Comparison of ENCODE assay signal across 27 cellular contexts in genomic region chr6:9537381-9537780, GRCh38.
DNase-seq lines count a peak whose midpoint lies in the region; TF ChIP-seq lines count a peak whose summit lies in the region.
"Had no signal": no experiment of that assay in that cellular context is flagged by ENCODE, and none has a peak within 500 bp of the region (broad histone marks: within the 10 kb centered on the region; RNA-seq: fewer than 3 reads in every experiment).

No MANE protein-coding gene starts in this region.

- H3K4me2 ChIP-seq in mesenchymal stem cell (ENCODE audit: low read length, poor library complexity, severe bottlenecking): no peak overlapping the region

- H3K4ac ChIP-seq in mesenchymal stem cell (ENCODE audit: low read depth in 1 of 2, low read length in 2 of 2): no peak overlapping the region

- H3K18ac ChIP-seq in mesenchymal stem cell (ENCODE audit: low read depth in 1 of 2, low read length in 2 of 2): no peak overlapping the region

- H3K14ac ChIP-seq in mesenchymal stem cell (ENCODE audit: low read length in 2 of 2): no peak overlapping the region

- H3K4me1 Mint-ChIP-seq in HFFc6 (ENCODE audit: low read depth): peaks cover 79% of the 10 kb centered on the region

- H3K27me3 ChIP-seq in BJ (ENCODE audit: control insufficient read depth, insufficient read depth, low read length) (no peaks in the 10 kb centered on the region), mesenchymal stem cell (ENCODE audit: control insufficient read depth in 1 of 2, insufficient read depth in 1 of 2, low read length in 2 of 2) (no peaks in the 10 kb centered on the region)
- H3K27me3 ChIP-seq: adrenal gland, thyroid gland had no signal

- H2BK12ac ChIP-seq in mesenchymal stem cell (ENCODE audit: low read length in 2 of 2): no peak overlapping the region

- TF ChIP-seq CTCF in BJ (IDR thresholded peaks at IDR 0.05; ENCODE audit: insufficient read depth, low read depth, low read length): no peak
- no peak for TF ChIP-seq CTCF in HFFc6 (IDR thresholded peaks at IDR 0.05)
- TF ChIP-seq CTCF in astrocyte of the spinal cord (IDR thresholded peaks at IDR 0.05; ENCODE audit: low read depth, low read length): no peak
- no peak for TF ChIP-seq CTCF in GM20000 (IDR thresholded peaks at IDR 0.05; ENCODE audit: extremely low read depth, missing control alignments)

- no peak overlapping the region for H3K23ac ChIP-seq in mesenchymal stem cell (ENCODE audit: low read length in 2 of 2)

- H3K36me3 ChIP-seq in BJ (ENCODE audit: control insufficient read depth, insufficient read depth, low read length) (no peaks in the 10 kb centered on the region), mesenchymal stem cell (ENCODE audit: control insufficient read depth in 1 of 2, insufficient read depth in 2 of 2, low read depth in 1 of 2, low read length in 2 of 2) (no peaks in the 10 kb centered on the region)
- H3K36me3 ChIP-seq: adrenal gland, thyroid gland had no signal

- H4K8ac ChIP-seq in mesenchymal stem cell (ENCODE audit: low read length): no peak overlapping the region

- H3K27ac Mint-ChIP-seq in HFFc6: peak overlapping the region; percentile 67
- H3K27ac Mint-ChIP-seq: progenitor cell of endocrine pancreas had no signal

- no peak overlapping the region for H2AFZ ChIP-seq in mesenchymal stem cell (ENCODE audit: low read depth, low read length)

- H3K27me3 Mint-ChIP-seq in HFFc6 (ENCODE audit: insufficient read depth): no peaks in the 10 kb centered on the region
- H3K27me3 Mint-ChIP-seq: progenitor cell of endocrine pancreas had no signal

- in situ Hi-C loops in astrocyte of the spinal cord (cut with HindIII; ENCODE audit: low sequenced_read_pairs): no loop called here

- H3K36me3 Mint-ChIP-seq in HFFc6 (ENCODE audit: low read depth): no peaks in the 10 kb centered on the region

- H3K4me1 ChIP-seq in mesenchymal stem cell (ENCODE audit: control insufficient read depth, insufficient read depth, low read depth, low read length): peaks cover 2% of the 10 kb centered on the region
- H3K4me1 ChIP-seq: adrenal gland, thyroid gland had no signal

- H2BK5ac ChIP-seq in mesenchymal stem cell (ENCODE audit: low read depth, low read length, poor library complexity, severe bottlenecking): peak overlapping the region; percentile 59

- no peak overlapping the region for H2BK120ac ChIP-seq in mesenchymal stem cell (ENCODE audit: low read depth, low read length)

- H3K9me3 Mint-ChIP-seq in HFFc6: no peaks in the 10 kb centered on the region

- peak overlapping the region; percentile 71 for H3K27ac ChIP-seq in mesenchymal stem cell (ENCODE audit: low read length, poor library complexity, severe bottlenecking)
- H3K27ac ChIP-seq: adrenal gland, thyroid gland, VCaP had no signal

- WGBS in mesenchymal stem cell: 44% methylated on average over 2 of the region's 2 CpGs

- POLR2A ChIA-PET in BJ (lab: Charles Lee): interaction anchor here (0.6 kb wide), 1 partner anchor 477 kb away, joined by 3 read pairs; no protein-coding TSS in a partner anchor

- no peaks in the 10 kb centered on the region for H3K79me1 ChIP-seq in mesenchymal stem cell (replicated peaks; ENCODE audit: low read length, poor library complexity, severe bottlenecking)

- no peak overlapping the region for H3K9ac ChIP-seq in mesenchymal stem cell (ENCODE audit: low read length)

- no peak overlapping the region for H3K4me3 ChIP-seq in BJ (ENCODE audit: low read depth, low read length)
- no peak overlapping the region for H3K4me3 ChIP-seq in astrocyte of the spinal cord (ENCODE audit: low read depth, low read length)
- H3K4me3 ChIP-seq in mesenchymal stem cell (ENCODE audit: insufficient read depth in 1 of 2, low read depth in 1 of 2, low read length in 2 of 2): no peak overlapping the region
- H3K4me3 ChIP-seq: adrenal gland, mucosa of descending colon, thyroid gland had no signal

- CTCF ChIA-PET in BJ (lab: Yijun Ruan, JAX): interaction anchor here (0.6 to 1.2 kb wide), 3 partner anchors 22 to 287 kb away, joined by 3 read pairs; no protein-coding TSS in a partner anchor

- no peak overlapping the region for H2AK5ac ChIP-seq in mesenchymal stem cell (ENCODE audit: low read length, severe bottlenecking)

- no peaks in the 10 kb centered on the region for H3K9me3 ChIP-seq in mesenchymal stem cell (ENCODE audit: control insufficient read depth, low read length)
- H3K9me3 ChIP-seq: adrenal gland, mucosa of descending colon, thyroid gland had no signal

- no peak overlapping the region for H4K91ac ChIP-seq in mesenchymal stem cell (ENCODE audit: low read length)

- DNase-seq in BJ (ENCODE audit: low read depth): peak; percentile 79
- DNase-seq in HFFc6: peak; percentile 90
- DNase-seq in astrocyte of the spinal cord (ENCODE audit: low read depth, low spot score): peak; percentile 53
- DNase-seq in mesenchymal stem cell: peak; percentile 35
- DNase-seq in hypothalamus (lab: John Stamatoyannopoulos, UW): no peak
- DNase-seq in GM19240 (ENCODE audit: insufficient read length, low spot score): no peak
- DNase-seq in NCI-H2107 treated with DMSO at 0.1 percent for 48 hours (lab: John Stamatoyannopoulos, UW; ENCODE audit: unreplicated experiment): no peak
- DNase-seq in GM20000 (ENCODE audit: low spot score): no peak
- DNase-seq: activated CD4-positive, alpha-beta T cell treated with anti-CD3 and anti-CD28 coated beads, Interleukin-2, amount 50 U/mL, for 4 hours; adrenal gland; cerebellar nuclear complex; COR-L47; effector CD8-positive, alpha-beta T cell; KBM-7; left ventricle myocardium superior; mucosa of descending colon; NCI-H187; NCI-H82; OCI-M1; SIG-M5; small intestine; stimulated activated CD4-positive, alpha-beta T cell treated with anti-CD3 and anti-CD28 coated beads, Interleukin-4, amount 100 ng/mL, for 1 hour; stimulated activated naive CD8-positive, alpha-beta T cell treated with anti-CD3 and anti-CD28 coated beads, Interleukin-15, Interleukin-2, amounts not matched to agents 100 U/mL and 50 U/mL, for 24 hours; T-helper 2 cell; thyroid gland had no signal

- no peak overlapping the region for H2BK15ac ChIP-seq in mesenchymal stem cell (ENCODE audit: low read depth, poor library complexity, severe bottlenecking)

- H3K4me3 Mint-ChIP-seq in HFFc6: peak overlapping the region; percentile 19; the same call in 1 of the 2 replicates

Comparison
In these comparisons a context has a peak if more than half of its experiments do, and no peak if none do; other contexts are left out.
1. DNase-seq: peak in BJ (single experiment), HFFc6 (single experiment), astrocyte of the spinal cord (single experiment) and mesenchymal stem cell (single experiment); none in hypothalamus (0 of 51), GM19240 (single experiment), NCI-H2107 treated with DMSO at 0.1 percent for 48 hours (single experiment) and GM20000 (single experiment).